Comparison of ENCODE assay signal across 21 cellular contexts in genomic region chr6:75149696-75150095, GRCh38. TPM values are rescaled to one million over a fixed set of nuclear protein-coding genes. Genes with fewer than 3 reads are reported as not detected.
"Had no signal": no experiment of that assay in that cellular context is flagged by ENCODE, and none has a peak within 500 bp of the region (broad histone marks: within the 10 kb centered on the region; RNA-seq: fewer than 3 reads in every experiment).

No MANE protein-coding gene starts in this region.

- H3K4me1 ChIP-seq: breast epithelium, suprapubic skin had no signal

- H3K4me3 Mint-ChIP-seq: activated CD4-positive, alpha-beta memory T cell treated with anti-CD3 and anti-CD28 coated beads, Interleukin-2, amount 10 ng/mL, durations not matched to agents 7 days and 5 days; activated CD4-positive, alpha-beta T cell treated with anti-CD3 and anti-CD28 coated beads, Interleukin-2, amount 10 ng/mL, durations not matched to agents 24 days and 14 days; activated naive CD4-positive, alpha-beta T cell treated with anti-CD3 and anti-CD28 coated beads, Interleukin-2, amount 10 ng/mL, durations not matched to agents 7 days and 5 days; natural killer cell treated with Interleukin-12 subunit alpha and Interleukin-12 subunit beta and Interleukin-15 and Interleukin-18, amount 100 ng/mL, for 72 hours; stimulated activated naive CD8-positive, alpha-beta T cell treated with anti-CD3 and anti-CD28 coated beads, Interleukin-15, amount 100 ng/mL, for 72 hours; T-helper 2 cell treated with Interferon-gamma antibody and Interleukin-4, amounts not matched to agents 5 μg/mL and 100 μg/mL, for 36 hours had no signal

- ATAC-seq: activated CD4-positive, CD25-positive, alpha-beta regulatory T cell treated with anti-CD3 and anti-CD28 coated beads, Interleukin-2, amount 50 U/mL, for 24 hours; natural killer cell treated with Interleukin-12 subunit alpha and Interleukin-12 subunit beta and Interleukin-15 and Interleukin-18, amount 100 ng/mL, for 72 hours; stimulated activated naive CD8-positive, alpha-beta T cell treated with anti-CD3 and anti-CD28 coated beads, Interleukin-15, amount 100 ng/mL, for 72 hours had no signal

- H3K36me3 ChIP-seq: breast epithelium, neutrophil had no signal

- H3K36me3 Mint-ChIP-seq: activated naive CD4-positive, alpha-beta T cell treated with anti-CD3 and anti-CD28 coated beads, Interleukin-2, amount 10 ng/mL, durations not matched to agents 7 days and 5 days; natural killer cell treated with Interleukin-12 subunit alpha and Interleukin-12 subunit beta and Interleukin-15 and Interleukin-18, amount 100 ng/mL, for 72 hours had no signal

- H3K4me1 Mint-ChIP-seq: activated CD4-positive, alpha-beta memory T cell treated with anti-CD3 and anti-CD28 coated beads, Interleukin-2, amount 10 ng/mL, durations not matched to agents 7 days and 5 days; activated naive CD4-positive, alpha-beta T cell treated with anti-CD3 and anti-CD28 coated beads, Interleukin-2, amount 10 ng/mL, durations not matched to agents 7 days and 5 days had no signal

- DNase-seq: activated CD4-positive, alpha-beta memory T cell treated with anti-CD3 and anti-CD28 coated beads, Interleukin-2, amount 10 ng/mL, durations not matched to agents 7 days and 5 days; activated CD4-positive, alpha-beta T cell treated with anti-CD3 and anti-CD28 coated beads, Interleukin-2, amount 10 ng/mL, durations not matched to agents 24 days and 14 days; activated effector memory CD4-positive, alpha-beta T cell treated with anti-CD3 and anti-CD28 coated beads, Interleukin-2, amount 50 U/mL, for 16 hours; activated naive CD4-positive, alpha-beta T cell treated with anti-CD3 and anti-CD28 coated beads, Interleukin-2, amount 10 ng/mL, durations not matched to agents 7 days and 5 days; activated T-cell treated with anti-CD3 and anti-CD28 coated beads for 4 hours; kidney glomerular epithelial cell; stimulated activated CD4-positive, alpha-beta T cell treated with anti-CD3 and anti-CD28 coated beads, Interleukin-12 subunit alpha, Interleukin-12 subunit beta, amount 100 ng/mL, for 4 hours; stimulated activated CD4-positive, alpha-beta T cell treated with anti-CD3 and anti-CD28 coated beads, Interleukin-4, amount 100 ng/mL, for 4 hours; stimulated activated naive CD8-positive, alpha-beta T cell treated with anti-CD3 and anti-CD28 coated beads, Interleukin-15, amount 100 ng/mL, for 72 hours had no signal

- H3K27ac ChIP-seq: ascending aorta, breast epithelium, coronary artery, epithelial cell of prostate, neutrophil, suprapubic skin, VCaP had no signal

- FAIRE-seq: frontal cortex had no signal

- H3K9me3 ChIP-seq: ascending aorta, breast epithelium, neutrophil, suprapubic skin, tibial nerve had no signal

- H3K27me3 ChIP-seq: ascending aorta, breast epithelium, neutrophil, suprapubic skin, tibial nerve had no signal

- H3K27ac Mint-ChIP-seq: activated CD4-positive, alpha-beta memory T cell treated with anti-CD3 and anti-CD28 coated beads, Interleukin-2, amount 10 ng/mL, durations not matched to agents 7 days and 5 days; activated CD4-positive, alpha-beta T cell treated with anti-CD3 and anti-CD28 coated beads, Interleukin-2, amount 10 ng/mL, durations not matched to agents 24 days and 14 days; activated naive CD4-positive, alpha-beta T cell treated with anti-CD3 and anti-CD28 coated beads, Interleukin-2, amount 10 ng/mL, durations not matched to agents 7 days and 5 days; natural killer cell treated with Interleukin-12 subunit alpha and Interleukin-12 subunit beta and Interleukin-15 and Interleukin-18, amount 100 ng/mL, for 72 hours; stimulated activated naive CD8-positive, alpha-beta T cell treated with anti-CD3 and anti-CD28 coated beads, Interleukin-15, amount 100 ng/mL, for 72 hours; T-helper 2 cell treated with Interferon-gamma antibody and Interleukin-4, amounts not matched to agents 5 μg/mL and 100 μg/mL, for 36 hours had no signal

- H3K9me3 Mint-ChIP-seq: activated CD4-positive, alpha-beta memory T cell treated with anti-CD3 and anti-CD28 coated beads, Interleukin-2, amount 10 ng/mL, durations not matched to agents 7 days and 5 days; activated naive CD4-positive, alpha-beta T cell treated with anti-CD3 and anti-CD28 coated beads, Interleukin-2, amount 10 ng/mL, durations not matched to agents 7 days and 5 days had no signal

- H3K4me3 ChIP-seq: ascending aorta, breast epithelium, coronary artery, suprapubic skin, tibial nerve had no signal

RNA-seq across cellular contexts. Expression of gene COL12A1, which starts 56.2 kb away (rescaled TPM):
- total RNA-seq: activated CD4-positive, alpha-beta memory T cell treated with anti-CD3 and anti-CD28 coated beads, Interleukin-2, amount 10 ng/mL, durations not matched to agents 7 days and 5 days; natural killer cell treated with Interleukin-12 subunit alpha and Interleukin-12 subunit beta and Interleukin-15 and Interleukin-18, amount 100 ng/mL, for 72 hours had no signal
